21 cellular contexts compared by ENCODE assay signal in the genomic region with DNA sequence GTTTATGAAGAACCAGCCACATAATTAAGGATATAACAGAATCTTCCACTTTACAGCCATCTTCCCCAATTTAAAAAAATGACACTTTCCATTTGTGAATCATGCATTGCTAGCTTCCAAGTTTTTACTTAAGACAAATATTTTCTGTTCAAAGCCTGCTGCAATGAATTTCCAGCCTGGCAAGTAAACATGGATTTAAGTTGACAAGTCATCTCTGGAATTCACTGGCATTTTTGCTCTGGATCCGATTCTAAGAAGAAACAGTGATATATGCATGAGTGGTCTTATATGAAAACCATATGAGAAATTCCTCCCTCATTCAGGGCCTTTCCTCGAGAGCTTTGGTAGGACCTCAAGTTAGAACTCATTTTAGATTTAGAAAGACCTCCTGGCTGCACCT.
DNase-seq lines count a peak whose midpoint lies in the region; ATAC-seq lines count a peak whose summit lies in the region.
"Had no signal": no experiment of that assay in that cellular context is flagged by ENCODE, and none has a peak within 500 bp of the region (broad histone marks: within the 10 kb centered on the region; RNA-seq: fewer than 3 reads in every experiment).

No MANE protein-coding gene starts in this region.

- peaks cover 8% of the 10 kb centered on the region for H3K27me3 ChIP-seq in GM23248 (replicated peaks; ENCODE audit: insufficient read depth)

- no peak overlapping the region for H3K4me2 ChIP-seq in GM23248 (ENCODE audit: unreplicated experiment)

- no peak overlapping the region for H2AFZ ChIP-seq in GM23248

- no peaks in the 10 kb centered on the region for H3K36me3 ChIP-seq in GM23248 (ENCODE audit: low read depth)

- in situ Hi-C loops in GM23248 (cut with MboI) = no loop called here

- peak; percentile 17 for DNase-seq in GM23248
- peak; percentile 52 for DNase-seq in amniotic stem cell (lab: John Stamatoyannopoulos, UW)
- peak; percentile 5 for DNase-seq in fibroblast of gingiva (ENCODE audit: low read depth)
- no peak for DNase-seq in DMS153 treated with DMSO at 0.1 percent for 48 hours (lab: John Stamatoyannopoulos, UW; ENCODE audit: unreplicated experiment)
- DNase-seq: C1 segment of cervical spinal cord; CD4-positive, alpha-beta memory T cell; COR-L47; DMS79; GF-D8; NCI-H1092; NCI-H1417 treated with DMSO at 0.1 percent for 48 hours; NCI-H1694 treated with DMSO at 0.1 percent for 48 hours; NCI-H2081; NCI-H2227 treated with DMSO at 0.1 percent for 48 hours; NCI-H526 treated with DMSO at 0.1 percent for 48 hours; SIG-M5 had no signal

- no peaks in the 10 kb centered on the region for H3F3A ChIP-seq in GM23248 (ENCODE audit: insufficient read depth)

- ATAC-seq in HG03280 (IDR thresholded peaks at IDR 0.05; ENCODE audit: unreplicated experiment) = no peak
- no peak for ATAC-seq in HG02938 (IDR thresholded peaks at IDR 0.05; ENCODE audit: unreplicated experiment)
- ATAC-seq in GM21360 (IDR thresholded peaks at IDR 0.05; ENCODE audit: unreplicated experiment) = no peak

- H3K4me1 ChIP-seq in GM23248 (ENCODE audit: insufficient read depth) = no peaks in the 10 kb centered on the region

- no peaks in the 10 kb centered on the region for H3K9me3 ChIP-seq in GM23248 (ENCODE audit: low read depth)

- H3K79me2 ChIP-seq in GM23248 (ENCODE audit: insufficient read depth) = no peaks in the 10 kb centered on the region

- no peak overlapping the region for H3K9ac ChIP-seq in GM23248

- H3K27ac ChIP-seq in GM23248 = no peak overlapping the region
- H3K27ac ChIP-seq: RWPE1, SK-N-MC had no signal

- no peaks in the 10 kb centered on the region for H4K20me1 ChIP-seq in GM23248 (ENCODE audit: insufficient read depth)

- 2 to 3% methylated on average over 2 of the region's 2 CpGs for WGBS in GM23248 (ENCODE audit: low coverage in 1 of 2, low lambda C conversion rate in 2 of 2, missing lambda C conversion rate in 2 of 2), 2 experiments

- no peak overlapping the region for H3K4me3 ChIP-seq in GM23248
- H3K4me3 ChIP-seq: SK-N-MC had no signal

- no peaks in the 10 kb centered on the region for H3K9me2 ChIP-seq in GM23248 (ENCODE audit: insufficient read depth)
